8 cellular contexts compared by ENCODE assay signal in genomic region chr16:30534368-30535105, GRCh38. TPM values are rescaled to one million over a fixed set of nuclear protein-coding genes. Genes with fewer than 3 reads are reported as not detected.
DNase-seq lines count a peak whose midpoint lies in the region; ATAC-seq and TF ChIP-seq lines count a peak whose summit lies in the region.

Gene ZNF747, minus strand, starts transcription at chr16:30534858. Its CDS starts 179 bp downstream, at chr16:30534679.

- H3K36me3 ChIP-seq in colonic mucosa: no peaks in the 10 kb centered on the region

- DNase-seq in AG04450 (ENCODE audit: low read depth, low spot score): no peak
- DNase-seq in NCI-H526 treated with DMSO at 0.1 percent for 48 hours (lab: John Stamatoyannopoulos, UW): peak; percentile 73
- DNase-seq in activated CD4-positive, alpha-beta T cell treated with anti-CD3 and anti-CD28 coated beads, Interleukin-2, amount 10 ng/mL, durations not matched to agents 7 days and 5 days: peak; percentile 92
- DNase-seq in colonic mucosa: peak; percentile 92
- DNase-seq in left lobe of liver (ENCODE audit: low spot score): peak; percentile 96
- peak; percentile 92 to 93 for DNase-seq in stimulated activated CD4-positive, alpha-beta T cell treated with anti-CD3 and anti-CD28 coated beads, Interleukin-2, amount 100 ng/mL, for 24 hours

- POLR2A ChIA-PET in AG04450 (lab: Yijun Ruan, JAX): interaction anchor here (0.6 to 1.7 kb wide), 5 partner anchors 31 to 116 kb away, joined by 3 to 8 read pairs (median 6); partner anchors contain the start of genes ZNF688 and ZNF689
- POLR2A ChIA-PET in activated CD4-positive, alpha-beta T cell treated with anti-CD3 and anti-CD28 coated beads, Interleukin-2, amount 10 ng/mL, durations not matched to agents 7 days and 5 days (lab: Charles Lee): interaction anchor here (0.6 to 1.3 kb wide), 4 partner anchors 22 to 116 kb away, joined by 3 to 7 read pairs (median 4); partner anchors contain the start of genes DCTPP1 and ZNF688

- ATAC-seq in GM18909 (IDR thresholded peaks at IDR 0.05; ENCODE audit: poor library complexity, unreplicated experiment) (peak; percentile 73), HG03442 (IDR thresholded peaks at IDR 0.05; ENCODE audit: unreplicated experiment) (peak; percentile 60), left lobe of liver (peak; percentile 86)

- H3K27ac ChIP-seq in AG04450 (ENCODE audit: low read depth, low read length) (peak within 1 kb of the TSS; percentile 65), colonic mucosa (peak within 1 kb of the TSS; percentile 93)

- H3K4me1 ChIP-seq in colonic mucosa: no peaks in the 10 kb centered on the region

- CTCF ChIA-PET in AG04450 (lab: Charles Lee): interaction anchor here (0.6 to 1.9 kb wide), 9 partner anchors 17 to 493 kb away, joined by 3 to 14 read pairs (median 6); partner anchors contain the start of genes PRR14 and ZNF785
- CTCF ChIA-PET in activated CD4-positive, alpha-beta T cell treated with anti-CD3 and anti-CD28 coated beads, Interleukin-2, amount 10 ng/mL, durations not matched to agents 7 days and 5 days (lab: Charles Lee): interaction anchor here (0.6 to 4.2 kb wide), 20 partner anchors 10 to 391 kb away, joined by 3 to 20 read pairs (median 6); partner anchors contain the start of genes ZNF688, ZNF764 and ZNF768

- peaks cover 32% of the 10 kb centered on the region for H3K36me3 Mint-ChIP-seq in activated CD4-positive, alpha-beta T cell treated with anti-CD3 and anti-CD28 coated beads, Interleukin-2, amount 10 ng/mL, durations not matched to agents 7 days and 5 days (ENCODE audit: low read depth)

- no peaks in the 10 kb centered on the region for H3K9me3 Mint-ChIP-seq in activated CD4-positive, alpha-beta T cell treated with anti-CD3 and anti-CD28 coated beads, Interleukin-2, amount 10 ng/mL, durations not matched to agents 7 days and 5 days

- no peak for TF ChIP-seq CTCF in AG04450 (IDR thresholded peaks at IDR 0.05; ENCODE audit: low read depth, low read length)
- TF ChIP-seq CTCF in colonic mucosa (IDR thresholded peaks at IDR 0.05): no peak

- H3K4me3 Mint-ChIP-seq in activated CD4-positive, alpha-beta T cell treated with anti-CD3 and anti-CD28 coated beads, Interleukin-2, amount 10 ng/mL, durations not matched to agents 7 days and 5 days: peak within 1 kb of the TSS; percentile 85

- H3K27me3 ChIP-seq in AG04450 (ENCODE audit: control insufficient read depth, insufficient read depth, low read length) (no peaks in the 10 kb centered on the region), colonic mucosa (no peaks in the 10 kb centered on the region)

- intact Hi-C loops in colonic mucosa (cut with DNase I): no loop called here

- no peaks in the 10 kb centered on the region; the same call in 1 of the 2 replicates for H3K9me3 ChIP-seq in AG04450 (ENCODE audit: control insufficient read depth, insufficient read depth, low read length)
- no peaks in the 10 kb centered on the region for H3K9me3 ChIP-seq in colonic mucosa

- H3K4me3 ChIP-seq in AG04450 (ENCODE audit: low read depth, low read length): peak within 1 kb of the TSS; percentile 69
- peak within 1 kb of the TSS; percentile 61 for H3K4me3 ChIP-seq in colonic mucosa

- H3K27me3 Mint-ChIP-seq in activated CD4-positive, alpha-beta T cell treated with anti-CD3 and anti-CD28 coated beads, Interleukin-2, amount 10 ng/mL, durations not matched to agents 7 days and 5 days: no peaks in the 10 kb centered on the region

- peaks cover 43% of the 10 kb centered on the region for H3K4me1 Mint-ChIP-seq in activated CD4-positive, alpha-beta T cell treated with anti-CD3 and anti-CD28 coated beads, Interleukin-2, amount 10 ng/mL, durations not matched to agents 7 days and 5 days

- H3K9ac ChIP-seq in colonic mucosa (ENCODE audit: low read depth in 2 of 2, low read length in 2 of 2): peak within 1 kb of the TSS; percentile 90 to 97

- H3K27ac Mint-ChIP-seq in activated CD4-positive, alpha-beta T cell treated with anti-CD3 and anti-CD28 coated beads, Interleukin-2, amount 10 ng/mL, durations not matched to agents 7 days and 5 days: peak within 1 kb of the TSS; percentile 96

RNA-seq across cellular contexts. Expression of gene ZNF747, which starts in this region (rescaled TPM):
- 4.9 and 5.0 TPM in 2 replicates for polyA plus RNA-seq in AG04450 (2011; rRNA removed)
- 3.6 and 4.5 TPM in 2 replicates for polyA minus RNA-seq in AG04450 (2011; rRNA and poly(A)+ RNA removed)
- 10 to 100 TPM; 10.4 to 11.8 TPM for total RNA-seq in activated CD4-positive, alpha-beta T cell treated with anti-CD3 and anti-CD28 coated beads, Interleukin-2, amount 10 ng/mL, durations not matched to agents 7 days and 5 days
- total RNA-seq in colonic mucosa (10 to 100 TPM in 1 of 2 donors, 1 to 10 TPM in 1; 8.7 to 11.9 TPM), left lobe of liver (7.1 TPM)
